ENCODE assay signal across 32 cellular contexts in genomic region chrX:82196866-82197265, GRCh38.
"Had no signal": no experiment of that assay in that cellular context is flagged by ENCODE, and none has a peak within 500 bp of the region (broad histone marks: within the 10 kb centered on the region; RNA-seq: fewer than 3 reads in every experiment).

No MANE protein-coding gene starts in this region.

- H3K9me3 Mint-ChIP-seq: activated naive CD8-positive, alpha-beta T cell treated with anti-CD3 and anti-CD28 coated beads for 36 hours; activated naive CD8-positive, alpha-beta T cell treated with anti-CD3 and anti-CD28 coated beads, Interleukin-2, amount 50 U/mL, for 24 hours; activated T-helper 17 cell treated with anti-CD3 and anti-CD28 coated beads, Interleukin-2, amount 50 U/mL, for 72 hours; effector memory CD8-positive, alpha-beta T cell; T-helper 2 cell treated with Interferon-gamma antibody and Interleukin-4, amounts not matched to agents 5 μg/mL and 100 μg/mL, for 36 hours had no signal

- H3K27me3 Mint-ChIP-seq: activated B cell treated with CpG ODN at 0.5 μM for 24 hours; activated naive CD8-positive, alpha-beta T cell treated with anti-CD3 and anti-CD28 coated beads for 36 hours; activated naive CD8-positive, alpha-beta T cell treated with anti-CD3 and anti-CD28 coated beads, Interleukin-2, amount 50 U/mL, for 24 hours; activated T-helper 17 cell treated with anti-CD3 and anti-CD28 coated beads, Interleukin-2, amount 50 U/mL, for 72 hours; effector memory CD8-positive, alpha-beta T cell; T-helper 17 cell had no signal

- H3K4me3 Mint-ChIP-seq: activated B cell treated with CpG ODN at 0.5 μM for 24 hours; activated CD8-positive, alpha-beta T cell treated with anti-CD3 and anti-CD28 coated beads, Interleukin-2, amount 10 ng/mL, durations not matched to agents 7 days and 5 days; activated naive CD8-positive, alpha-beta T cell treated with anti-CD3 and anti-CD28 coated beads for 36 hours; activated naive CD8-positive, alpha-beta T cell treated with anti-CD3 and anti-CD28 coated beads, Interleukin-2, amount 50 U/mL, for 24 hours; activated T-cell treated with anti-CD3 and anti-CD28 coated beads, Interleukin-2, amount 50 U/mL, for 4 hours; activated T-helper 17 cell treated with anti-CD3 and anti-CD28 coated beads, Interleukin-2, amount 50 U/mL, for 72 hours; effector memory CD8-positive, alpha-beta T cell; T-helper 17 cell; T-helper 2 cell treated with Interferon-gamma antibody and Interleukin-4, amounts not matched to agents 5 μg/mL and 100 μg/mL, for 36 hours had no signal

- DNase-seq: activated B cell treated with CpG ODN at 0.5 μM for 24 hours; activated CD4-positive, alpha-beta T cell treated with anti-CD3 and anti-CD28 coated beads for 48 hours; activated CD4-positive, alpha-beta T cell treated with anti-CD3 and anti-CD28 coated beads, Interleukin-2, amount 50 U/mL, for 1 hour; activated CD4-positive, alpha-beta T cell treated with anti-CD3 and anti-CD28 coated beads, Interleukin-2, amount 50 U/mL, for 48 hours; activated CD8-positive, alpha-beta T cell treated with anti-CD3 and anti-CD28 coated beads, Interleukin-2, amount 10 ng/mL, durations not matched to agents 7 days and 5 days; activated effector memory CD4-positive, alpha-beta T cell treated with Interleukin-2 at 50 U/mL for 16 hours; activated gamma-delta T cell treated with Interleukin-2 at 50 U/mL for 16 hours; activated naive CD4-positive, alpha-beta T cell treated with anti-CD3 and anti-CD28 coated beads, Interleukin-2, amount 50 U/mL, for 16 hours; activated naive CD4-positive, alpha-beta T cell treated with Interleukin-2 at 50 U/mL for 16 hours; activated naive CD8-positive, alpha-beta T cell treated with anti-CD3 and anti-CD28 coated beads for 36 hours; activated naive CD8-positive, alpha-beta T cell treated with anti-CD3 and anti-CD28 coated beads, Interleukin-2, amount 50 U/mL, for 24 hours; activated T-cell treated with anti-CD3 and anti-CD28 coated beads, Interleukin-2, amount 50 U/mL, for 4 hours; adrenal gland; amygdala; aorta; body of pancreas; caudate nucleus; cortex of kidney; dermis blood vessel endothelial cell; effector CD4-positive, alpha-beta T cell; effector memory CD8-positive, alpha-beta T cell; erythroblast; esophagus squamous epithelium; foreskin melanocyte; T-helper 1 cell; T-helper 17 cell; T1000; WERI-Rb-1 had no signal

- H3K36me3 Mint-ChIP-seq: activated naive CD8-positive, alpha-beta T cell treated with anti-CD3 and anti-CD28 coated beads for 36 hours had no signal

- H3K4me3 ChIP-seq: adrenal gland, body of pancreas, esophagus squamous epithelium, gastroesophageal sphincter had no signal

- H3K4me1 Mint-ChIP-seq: activated B cell treated with CpG ODN at 0.5 μM for 24 hours; activated naive CD8-positive, alpha-beta T cell treated with anti-CD3 and anti-CD28 coated beads for 36 hours; activated naive CD8-positive, alpha-beta T cell treated with anti-CD3 and anti-CD28 coated beads, Interleukin-2, amount 50 U/mL, for 24 hours; activated T-helper 17 cell treated with anti-CD3 and anti-CD28 coated beads, Interleukin-2, amount 50 U/mL, for 72 hours; T-helper 17 cell had no signal

- H3K27me3 ChIP-seq: adrenal gland, esophagus squamous epithelium, gastroesophageal sphincter had no signal

- H3K36me3 ChIP-seq: adrenal gland, esophagus squamous epithelium, gastroesophageal sphincter, WERI-Rb-1 had no signal

- ATAC-seq: activated CD4-positive, CD25-positive, alpha-beta regulatory T cell treated with anti-CD3 and anti-CD28 coated beads, Interleukin-2, amount 50 U/mL, for 24 hours; activated CD8-positive, alpha-beta T cell treated with anti-CD3 and anti-CD28 coated beads, Interleukin-2, amount 10 ng/mL, durations not matched to agents 7 days and 5 days; activated naive CD8-positive, alpha-beta T cell treated with anti-CD3 and anti-CD28 coated beads, Interleukin-2, amount 50 U/mL, for 24 hours; activated T-cell treated with anti-CD3 and anti-CD28 coated beads, Interleukin-2, amount 50 U/mL, for 4 hours; activated T-helper 17 cell treated with anti-CD3 and anti-CD28 coated beads, Interleukin-2, amount 50 U/mL, for 72 hours; body of pancreas; effector memory CD8-positive, alpha-beta T cell; gastroesophageal sphincter; T-helper 17 cell had no signal

- H3K9me3 ChIP-seq: adrenal gland, body of pancreas, esophagus squamous epithelium, gastroesophageal sphincter had no signal

- H3K4me1 ChIP-seq: adrenal gland, body of pancreas, esophagus squamous epithelium, gastroesophageal sphincter had no signal

- H3K27ac Mint-ChIP-seq: activated B cell treated with CpG ODN at 0.5 μM for 24 hours; activated CD8-positive, alpha-beta T cell treated with anti-CD3 and anti-CD28 coated beads, Interleukin-2, amount 10 ng/mL, durations not matched to agents 7 days and 5 days; activated naive CD8-positive, alpha-beta T cell treated with anti-CD3 and anti-CD28 coated beads for 36 hours; activated naive CD8-positive, alpha-beta T cell treated with anti-CD3 and anti-CD28 coated beads, Interleukin-2, amount 50 U/mL, for 24 hours; activated T-helper 17 cell treated with anti-CD3 and anti-CD28 coated beads, Interleukin-2, amount 50 U/mL, for 72 hours; effector memory CD8-positive, alpha-beta T cell; T-helper 17 cell; T-helper 2 cell treated with Interferon-gamma antibody and Interleukin-4, amounts not matched to agents 5 μg/mL and 100 μg/mL, for 36 hours had no signal

- H3K27ac ChIP-seq: adrenal gland, body of pancreas, esophagus squamous epithelium, gastroesophageal sphincter, WERI-Rb-1 had no signal
